17 cellular contexts compared by ENCODE assay signal in the genomic region with DNA sequence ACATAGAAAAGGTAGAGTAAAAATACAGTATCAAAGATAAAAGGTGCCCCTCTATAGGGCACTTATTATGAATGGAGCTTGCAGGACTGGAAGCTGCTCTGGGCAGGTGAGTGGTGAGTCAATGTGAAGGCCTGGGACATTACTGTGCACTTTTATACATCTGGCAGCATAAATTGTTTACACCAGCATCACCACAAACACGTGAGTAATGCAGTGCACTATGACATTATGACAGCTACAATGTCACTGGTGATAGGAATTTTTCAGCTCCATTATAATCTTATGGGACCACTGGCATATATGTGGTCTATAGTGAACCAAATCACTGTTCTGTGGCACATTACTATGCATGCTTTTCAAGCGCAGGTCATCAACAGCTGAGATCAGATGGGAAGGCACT. TPM values are rescaled to one million over a fixed set of nuclear protein-coding genes. Genes with fewer than 3 reads are reported as not detected.
DNase-seq lines count a peak whose midpoint lies in the region; TF ChIP-seq lines count a peak whose summit lies in the region.
"Had no signal": no experiment of that assay in that cellular context is flagged by ENCODE, and none has a peak within 500 bp of the region (broad histone marks: within the 10 kb centered on the region; RNA-seq: fewer than 3 reads in every experiment).

No MANE protein-coding gene starts in this region.

- H2AK5ac ChIP-seq in trophoblast cell (ENCODE audit: low read length): no peak overlapping the region

- H2BK120ac ChIP-seq in trophoblast cell (ENCODE audit: insufficient read depth, low read length, poor library complexity): no peak overlapping the region

- no peaks in the 10 kb centered on the region for H3K79me1 ChIP-seq in trophoblast cell (ENCODE audit: low read length)

- H3K4me1 ChIP-seq in SJSA1 (replicated peaks) (peaks cover 9% of the 10 kb centered on the region), trophoblast cell (ENCODE audit: control insufficient read depth in 1 of 2, insufficient read depth in 2 of 2, low read length in 2 of 2) (no peaks in the 10 kb centered on the region), esophagus squamous epithelium (no peaks in the 10 kb centered on the region)

- TF ChIP-seq CTCF in esophagus squamous epithelium (IDR thresholded peaks at IDR 0.05): no peak

- no peak overlapping the region for H3K14ac ChIP-seq in trophoblast cell (ENCODE audit: low read length)

- no peaks in the 10 kb centered on the region for H3K79me2 ChIP-seq in trophoblast cell (ENCODE audit: control insufficient read depth, insufficient read depth, low read length, poor library complexity)

- H4K91ac ChIP-seq in trophoblast cell (ENCODE audit: low read depth, low read length): no peak overlapping the region

- H3K23ac ChIP-seq in trophoblast cell (ENCODE audit: low read length): no peak overlapping the region

- H3K18ac ChIP-seq in trophoblast cell (ENCODE audit: low read length): no peak overlapping the region

- no CpG with 5 or more reads among the region's 2 CpGs for WGBS in trophoblast cell (ENCODE audit: extremely low coverage, insufficient coverage, insufficient read length)
- 83% methylated on average over 2 of the region's 2 CpGs for WGBS in esophagus squamous epithelium, 2 donors

- H3K9ac ChIP-seq in trophoblast cell (ENCODE audit: low read length): no peak overlapping the region

- no peak overlapping the region for H2AFZ ChIP-seq in trophoblast cell (ENCODE audit: insufficient read depth, low read length, poor library complexity)
- H2AFZ ChIP-seq: PC-9 had no signal

- H3K4ac ChIP-seq in trophoblast cell (ENCODE audit: low read depth, low read length): no peak overlapping the region

- no peak overlapping the region for H3K4me2 ChIP-seq in trophoblast cell (ENCODE audit: low read length)
- H3K4me2 ChIP-seq: PC-9 had no signal

- no peak overlapping the region for H2BK5ac ChIP-seq in trophoblast cell (ENCODE audit: low read depth, low read length, poor library complexity)

- peak; percentile 75 for DNase-seq in H4 (ENCODE audit: low spot score)
- peak in 1 of 2 experiments; percentile 20 for DNase-seq in SJSA1 (ENCODE audit: low read depth in 1 of 2, low spot score in 2 of 2)
- peak; percentile 10 for DNase-seq in fibroblast of gingiva (ENCODE audit: low read depth)
- peak; percentile 42 to 74 for DNase-seq in trophoblast cell
- DNase-seq in NCI-H524 treated with DMSO at 0.1 percent for 48 hours (lab: John Stamatoyannopoulos, UW): no peak
- no peak for DNase-seq in esophagus squamous epithelium (lab: John Stamatoyannopoulos, UW)
- DNase-seq in UCSD-AML1 (lab: John Stamatoyannopoulos, UW; ENCODE audit: unreplicated experiment): no peak
- DNase-seq in DMS79 (lab: John Stamatoyannopoulos, UW): no peak
- DNase-seq: DMS79 treated with DMSO at 0.1 percent for 48 hours, GDM1, H9, KBM-7, NCI-H187, NCI-H2227 treated with DMSO at 0.1 percent for 48 hours, NCI-H510A treated with DMSO at 0.1 percent for 48 hours, PC-9 had no signal

- no peak for TF ChIP-seq POLR2A in esophagus squamous epithelium (IDR thresholded peaks at IDR 0.05)

- H3K36me3 ChIP-seq in SJSA1: no peaks in the 10 kb centered on the region; the same call in 1 of the 2 replicates
- peaks cover 15 to 28% of the 10 kb centered on the region in 2 experiments for H3K36me3 ChIP-seq in trophoblast cell (ENCODE audit: control insufficient read depth in 1 of 2, insufficient read depth in 2 of 2, low read length in 2 of 2)
- H3K36me3 ChIP-seq in esophagus squamous epithelium: peaks cover 0 to 25% (median 6%) of the 10 kb centered on the region in 3 donors

- H3K27me3 ChIP-seq in SJSA1 (replicated peaks) (no peaks in the 10 kb centered on the region), trophoblast cell (ENCODE audit: insufficient read depth, low read length) (no peaks in the 10 kb centered on the region), esophagus squamous epithelium (no peaks in the 10 kb centered on the region)

- H4K8ac ChIP-seq in trophoblast cell (ENCODE audit: low read depth, low read length): no peak overlapping the region

- no peak overlapping the region for H4K12ac ChIP-seq in trophoblast cell (ENCODE audit: low read depth, low read length)

- intact Hi-C loops in esophagus squamous epithelium (cut with DNase I): no loop called here

- H3K4me3 ChIP-seq in SJSA1 (no peak overlapping the region), trophoblast cell (ENCODE audit: low read depth, low read length) (no peak overlapping the region), esophagus squamous epithelium (no peak overlapping the region)
- H3K4me3 ChIP-seq: PC-9 had no signal

- H3K27ac ChIP-seq in SJSA1 (0 out of 2 replicates have a peak overlapping the region, but pooled peaks have one; percentile 24), trophoblast cell (ENCODE audit: low read depth, low read length) (no peak overlapping the region), esophagus squamous epithelium (no peak overlapping the region)
- H3K27ac ChIP-seq: C4-2B, PC-9 had no signal

- H2BK12ac ChIP-seq in trophoblast cell (ENCODE audit: low read length): no peak overlapping the region

- H3K9me3 ChIP-seq in SJSA1 (replicated peaks) (no peaks in the 10 kb centered on the region), trophoblast cell (ENCODE audit: insufficient read depth, low read depth, low read length) (no peaks in the 10 kb centered on the region), esophagus squamous epithelium (no peaks in the 10 kb centered on the region)

RNA-seq across cellular contexts. Expression of gene TPGS2, which starts 48.1 kb away (rescaled TPM):
- total RNA-seq in H4 (2014; rRNA removed; shearing (Covaris generic)): 255 and 313 TPM in 2 replicates
- total RNA-seq in SJSA1 (2014; rRNA removed; shearing (Covaris generic)): 380 and 402 TPM in 2 replicates
- 106 and 113 TPM in 2 replicates for polyA plus RNA-seq in trophoblast cell (2013)
- 100 to 1,000 TPM in 2 of 4 donors, 10 to 100 TPM in 2; 65.1 to 155 (median 105) TPM for total RNA-seq in esophagus squamous epithelium

RNA-seq across cellular contexts. Expression of gene KIAA1328, which starts 48.2 kb away (rescaled TPM):
- total RNA-seq in H4 (2014; rRNA removed; shearing (Covaris generic)): 2.5 and 3.0 TPM in 2 replicates
- 3.9 and 7.9 TPM in 2 replicates for total RNA-seq in SJSA1 (2014; rRNA removed; shearing (Covaris generic))
- polyA plus RNA-seq in trophoblast cell (2013): 2.5 and 3.0 TPM in 2 replicates
- 10 to 100 TPM in 1 of 4 donors, 1 to 10 TPM in 3; 2.3 to 18.7 (median 5.8) TPM for total RNA-seq in esophagus squamous epithelium

Comparison
In these comparisons a context has a peak if more than half of its experiments do, and no peak if none do; other contexts are left out.
1. DNase-seq: peak in H4 (single experiment), fibroblast of gingiva (single experiment) and trophoblast cell (2 of 2); none in NCI-H524 treated with DMSO at 0.1 percent for 48 hours (single experiment), esophagus squamous epithelium (single experiment), UCSD-AML1 (single experiment) and DMS79 (single experiment).